In genomic region chr2:25982968-25983280, GRCh38 we compare ENCODE assay signal across 8 cellular contexts. TPM values are rescaled to one million over a fixed set of nuclear protein-coding genes. Genes with fewer than 3 reads are reported as not detected.
A peak's percentile ranks its signal among the peaks of the same experiment; 100 is the strongest.
DNase-seq lines count a peak whose midpoint lies in the region; ATAC-seq and TF ChIP-seq lines count a peak whose summit lies in the region.

No MANE protein-coding gene starts in this region.

- no peaks in the 10 kb centered on the region for H3K9me3 Mint-ChIP-seq in T-cell

- H3K4me3 ChIP-seq in GM12864 (ENCODE audit: low read depth, low read length) (peak overlapping the region; percentile 74), fibroblast of the aortic adventitia (ENCODE audit: low read depth, low read length) (peak overlapping the region; percentile 81), retinal pigment epithelial cell (ENCODE audit: low read length) (peak overlapping the region; percentile 77)

- TF ChIP-seq CTCF in GM12864 (IDR thresholded peaks at IDR 0.05; ENCODE audit: low read depth, low read length, missing control alignments) (no peak), fibroblast of the aortic adventitia (IDR thresholded peaks at IDR 0.05; ENCODE audit: insufficient read depth, low read length) (no peak), retinal pigment epithelial cell (conservative IDR thresholded peaks at IDR 0.05; ENCODE audit: low read depth, low read length) (no peak)

- H3K27ac Mint-ChIP-seq in T-cell, result peak overlapping the region; percentile 37 to 75

- peak overlapping the region; percentile 74 to 88 (median 80) for H3K4me3 Mint-ChIP-seq in T-cell

- ATAC-seq in T-cell (replicated peaks in 1 of 4) (no peak), GM19023 (IDR thresholded peaks at IDR 0.05; ENCODE audit: unreplicated experiment) (no peak), HG02623 (IDR thresholded peaks at IDR 0.05; ENCODE audit: unreplicated experiment) (no peak), HG02970 (IDR thresholded peaks at IDR 0.05; ENCODE audit: low FRiP score, unreplicated experiment) (no peak)

- no peak for DNase-seq in GM12864 (ENCODE audit: low read depth)
- DNase-seq in T-cell, result no peak
- no peak for DNase-seq in fibroblast of the aortic adventitia (ENCODE audit: low read depth)
- no peak for DNase-seq in retinal pigment epithelial cell (ENCODE audit: low read depth)
- DNase-seq in activated effector memory CD4-positive, alpha-beta T cell treated with anti-CD3 and anti-CD28 coated beads, Interleukin-2, amount 50 U/mL, for 16 hours, result no peak

- H3K4me1 Mint-ChIP-seq in T-cell, result peaks cover 21 to 28% (median 25%) of the 10 kb centered on the region in 3 donors

- no peaks in the 10 kb centered on the region for H3K27me3 Mint-ChIP-seq in T-cell

- POLR2A ChIA-PET in T-cell (lab: Charles Lee), result no interaction called here

- CTCF ChIA-PET in T-cell (lab: Charles Lee), result interaction anchor here in 1 of 2 donors (1.0 to 1.6 kb wide), 3 partner anchors 9 to 104 kb away, joined by 3 to 15 read pairs (median 3); partner anchors contain the start of gene ASXL2

- H3K36me3 Mint-ChIP-seq in T-cell, result no peaks in the 10 kb centered on the region

RNA-seq across cellular contexts. Expression of gene KIF3C, which starts 0.6 kb away (rescaled TPM):
- total RNA-seq in T-cell, result 1 to 10 TPM; 3.3 to 8.6 (median 6.9) TPM
- total RNA-seq in fibroblast of the aortic adventitia (ENCODE audit: low replicate concordance), result 10.8 and 11.8 TPM in 2 replicates

RNA-seq across cellular contexts. Expression of gene RAB10, which starts 51.0 kb away (rescaled TPM):
- total RNA-seq in T-cell (10 to 100 TPM; 35.0 to 78.7 (median 71.2) TPM), fibroblast of the aortic adventitia (ENCODE audit: low replicate concordance) (234 and 357 TPM in 2 replicates)
